21 cellular contexts compared by ENCODE assay signal in genomic region chr2:240896394-240896793, GRCh38. TPM values are rescaled to one million over a fixed set of nuclear protein-coding genes. Genes with fewer than 3 reads are reported as not detected.
DNase-seq lines count a peak whose midpoint lies in the region; ATAC-seq and TF ChIP-seq lines count a peak whose summit lies in the region.
"Had no signal": no experiment of that assay in that cellular context is flagged by ENCODE, and none has a peak within 500 bp of the region (broad histone marks: within the 10 kb centered on the region; RNA-seq: fewer than 3 reads in every experiment).

No MANE protein-coding gene starts in this region.

- H4K20me1 ChIP-seq in PC-3 (ENCODE audit: low read length) = no peaks in the 10 kb centered on the region

- intact Hi-C loops in PC-3 (cut with micrococcal nuclease) = no loop called here
- intact Hi-C loops in upper lobe of right lung (cut with DNase I) = no loop called here

- H3K4me3 ChIP-seq in PC-3 (ENCODE audit: low read length) (no peak overlapping the region), esophagus (ENCODE audit: low read depth in 1 of 2, low read length in 2 of 2) (peak overlapping the region; percentile 76 to 82), mesendoderm (ENCODE audit: low read length) (no peak overlapping the region), upper lobe of right lung (no peak overlapping the region)
- H3K4me3 ChIP-seq: GM12878, GM23248, SJSA1 had no signal

- H3F3A ChIP-seq in PC-3 (ENCODE audit: low read length, unreplicated experiment) = no peaks in the 10 kb centered on the region

- no peak overlapping the region for H2AK5ac ChIP-seq in mesendoderm (ENCODE audit: low read length)

- no peak overlapping the region for H2BK120ac ChIP-seq in mesendoderm (ENCODE audit: low read depth, low read length)

- no peak overlapping the region for H4K5ac ChIP-seq in mesendoderm (ENCODE audit: low read length)

- H3K27me3 Mint-ChIP-seq in glutamatergic neuron (ENCODE audit: unreplicated experiment) = peaks cover 2% of the 10 kb centered on the region

- peaks cover 3% of the 10 kb centered on the region for H3K9me3 Mint-ChIP-seq in glutamatergic neuron (ENCODE audit: unreplicated experiment)
- H3K9me3 Mint-ChIP-seq: CD8-positive, alpha-beta T cell had no signal

- H4K8ac ChIP-seq in mesendoderm (ENCODE audit: low read depth, low read length) = no peak overlapping the region

- H3K9me3 ChIP-seq in PC-3 (ENCODE audit: low read length) (no peaks in the 10 kb centered on the region), esophagus (ENCODE audit: control insufficient read depth in 2 of 2, insufficient read depth in 1 of 2, low read depth in 1 of 2, low read length in 1 of 2) (no peaks in the 10 kb centered on the region), upper lobe of right lung (no peaks in the 10 kb centered on the region)
- H3K9me3 ChIP-seq: SJSA1 had no signal

- H3K4me3 Mint-ChIP-seq in glutamatergic neuron (ENCODE audit: unreplicated experiment) = no peak overlapping the region
- H3K4me3 Mint-ChIP-seq: CD8-positive, alpha-beta T cell had no signal

- DNase-seq in PC-3 (no peak), mesendoderm (no peak), upper lobe of right lung (no peak), glutamatergic neuron (no peak)
- DNase-seq: GDM1, GM23248, HCEC 1CT, KBM-7, NCI-H1417 treated with DMSO at 0.1 percent for 48 hours, NCI-H1930, NCI-H748 treated with DMSO at 0.1 percent for 48 hours, OCI-M1 had no signal

- no peaks in the 10 kb centered on the region for H3K79me1 ChIP-seq in mesendoderm (ENCODE audit: low read length)

- POLR2A ChIA-PET in PC-3 (lab: Charles Lee; ENCODE audit: unreplicated experiment) = no interaction called here

- no peaks in the 10 kb centered on the region for H3K4me1 Mint-ChIP-seq in glutamatergic neuron (ENCODE audit: low read depth, unreplicated experiment)

- no peak for TF ChIP-seq CTCF in PC-3 (conservative IDR thresholded peaks at IDR 0.05; ENCODE audit: low read depth, low read length)
- TF ChIP-seq CTCF in upper lobe of right lung (IDR thresholded peaks at IDR 0.05) = no peak
- no peak for TF ChIP-seq CTCF in glutamatergic neuron (IDR thresholded peaks at IDR 0.05; ENCODE audit: partially characterized antibody, unreplicated experiment)

- no peak overlapping the region for H3K9ac ChIP-seq in PC-3 (ENCODE audit: low read length)
- H3K9ac ChIP-seq in mesendoderm (ENCODE audit: low read length) = no peak overlapping the region
- H3K9ac ChIP-seq: GM23248 had no signal

- BruUV-seq in PC-3 (replicated peaks; lab: Mats Ljungman, UMichigan) = no TSS peak

- H3K27ac Mint-ChIP-seq in glutamatergic neuron (ENCODE audit: unreplicated experiment) = no peak overlapping the region
- H3K27ac Mint-ChIP-seq: CD8-positive, alpha-beta T cell had no signal

- H3K27me3 ChIP-seq in PC-3 (ENCODE audit: low read length) (no peaks in the 10 kb centered on the region), esophagus (ENCODE audit: control insufficient read depth in 1 of 2, insufficient read depth in 2 of 2, low read length in 2 of 2) (no peaks in the 10 kb centered on the region), mesendoderm (ENCODE audit: insufficient read depth, low read length, poor library complexity) (no peaks in the 10 kb centered on the region), upper lobe of right lung (no peaks in the 10 kb centered on the region)
- H3K27me3 ChIP-seq: SJSA1 had no signal

- WGBS in esophagus, 2 donors = 40 to 50% methylated on average over 6 to 7 of the region's 7 CpGs
- WGBS in mesendoderm (ENCODE audit: extremely low coverage, insufficient coverage, low lambda C conversion rate) = no CpG with 5 or more reads among the region's 7 CpGs

- no peak overlapping the region for H2BK5ac ChIP-seq in mesendoderm (ENCODE audit: low read length)

- peak overlapping the region; percentile 17 for H3K4ac ChIP-seq in mesendoderm (ENCODE audit: low read depth, low read length)

- H3K18ac ChIP-seq in mesendoderm (ENCODE audit: low read length) = no peak overlapping the region

- H3K4me1 ChIP-seq in PC-3 (ENCODE audit: insufficient read depth, low read length) (peaks cover 20% of the 10 kb centered on the region), esophagus (ENCODE audit: control insufficient read depth in 2 of 2, insufficient read depth in 2 of 2, low read length in 1 of 2) (peaks cover 8 to 43% of the 10 kb centered on the region in 2 donors), mesendoderm (ENCODE audit: control insufficient read depth, low read depth, low read length) (no peaks in the 10 kb centered on the region), upper lobe of right lung (peaks cover 15% of the 10 kb centered on the region)

- 0 out of 2 replicates have a peak overlapping the region, but pooled peaks have one; percentile 42 for H3K4me2 ChIP-seq in PC-3 (ENCODE audit: low read length)
- H3K4me2 ChIP-seq in mesendoderm (ENCODE audit: low read length) = no peak overlapping the region

- H3K27ac ChIP-seq in PC-3 (ENCODE audit: low read length) = no peak overlapping the region
- peak overlapping the region; percentile 95 to 99 for H3K27ac ChIP-seq in esophagus (ENCODE audit: low read depth in 2 of 2, low read length in 1 of 2)
- no peak overlapping the region for H3K27ac ChIP-seq in mesendoderm (ENCODE audit: low read depth, low read length)
- H3K27ac ChIP-seq in upper lobe of right lung = peak overlapping the region; percentile 58
- H3K27ac ChIP-seq: GM23248, SJSA1 had no signal

- H2AFZ ChIP-seq in PC-3 (ENCODE audit: low read length) = no peak overlapping the region
- H2AFZ ChIP-seq: GM23248 had no signal

- H3K9me2 ChIP-seq in PC-3 (replicated peaks; ENCODE audit: low read length) = no peaks in the 10 kb centered on the region

- no peak overlapping the region for H2BK15ac ChIP-seq in mesendoderm (replicated peaks; ENCODE audit: low read depth)

- H3K36me3 ChIP-seq in PC-3 (ENCODE audit: low read depth, low read length) = no peaks in the 10 kb centered on the region
- H3K36me3 ChIP-seq in esophagus (ENCODE audit: control insufficient read depth in 2 of 2, insufficient read depth in 2 of 2, low read length in 1 of 2) = peaks cover 0 to 14% of the 10 kb centered on the region in 2 donors
- H3K36me3 ChIP-seq in mesendoderm (ENCODE audit: control insufficient read depth, insufficient read depth, low read length) = no peaks in the 10 kb centered on the region
- no peaks in the 10 kb centered on the region for H3K36me3 ChIP-seq in upper lobe of right lung
- H3K36me3 ChIP-seq: SJSA1 had no signal

- H3K56ac ChIP-seq in mesendoderm (ENCODE audit: low read length) = no peak overlapping the region

- no peak; the same call in 1 of the 2 replicates for ATAC-seq in PC-3
- ATAC-seq in upper lobe of right lung = no peak
- ATAC-seq in GM18858 (IDR thresholded peaks at IDR 0.05; ENCODE audit: unreplicated experiment) = no peak
- no peak for ATAC-seq in HG02678 (IDR thresholded peaks at IDR 0.05; ENCODE audit: unreplicated experiment)
- ATAC-seq: CD8-positive, alpha-beta T cell; GM12878 had no signal

- no peak overlapping the region for H3K23ac ChIP-seq in mesendoderm (ENCODE audit: low read length)

- H3K36me3 Mint-ChIP-seq in glutamatergic neuron (ENCODE audit: unreplicated experiment) = no peaks in the 10 kb centered on the region
- H3K36me3 Mint-ChIP-seq: CD8-positive, alpha-beta T cell had no signal

- H3K79me2 ChIP-seq in PC-3 (ENCODE audit: low read length) (no peaks in the 10 kb centered on the region), mesendoderm (ENCODE audit: control insufficient read depth, insufficient read depth, low read length) (no peaks in the 10 kb centered on the region)

- CTCF ChIA-PET in PC-3 (lab: Charles Lee) = no interaction called here

RNA-seq across cellular contexts. Expression of gene MAB21L4, which starts 0.4 kb away (rescaled TPM):
- 0.12 and 1.0 TPM in 2 replicates for total RNA-seq in PC-3 (2014; rRNA removed)
- polyA plus RNA-seq in esophagus = 100 to 1,000 TPM; 181 to 254 TPM
- polyA plus RNA-seq in mesendoderm (2013, experiment 1 of 2) = 1.7 TPM
- 2.0 TPM for polyA plus RNA-seq in mesendoderm (2013, experiment 2 of 2)
- total RNA-seq in upper lobe of right lung = 22.2 TPM
- total RNA-seq in glutamatergic neuron (ENCODE audit: unreplicated experiment) = not detected
- total RNA-seq: CD8-positive, alpha-beta T cell; GM12878; GM23248; NCI-H460 had no signal
- polyA plus RNA-seq: AG04450, BJ, GM23248 had no signal

RNA-seq across cellular contexts. Expression of gene CROCC2, which starts 9.7 kb away (rescaled TPM):
- total RNA-seq in PC-3 (2014; rRNA removed) (not detected in 2 replicates), upper lobe of right lung (0.26 TPM), glutamatergic neuron (ENCODE audit: unreplicated experiment) (not detected)
- under 1 TPM; 0.12 to 0.16 TPM for polyA plus RNA-seq in esophagus
- not detected for polyA plus RNA-seq in mesendoderm (2013, experiment 1 of 2)
- not detected for polyA plus RNA-seq in mesendoderm (2013, experiment 2 of 2)
- total RNA-seq: CD8-positive, alpha-beta T cell; GM12878; NCI-H460; SJSA1 had no signal
- polyA plus RNA-seq: AG04450, BJ, GM12878, GM23248 had no signal

RNA-seq across cellular contexts. Expression of gene AGXT, which starts 27.8 kb away (rescaled TPM):
- total RNA-seq in PC-3 (2014; rRNA removed) (not detected in 2 replicates), upper lobe of right lung (not detected), glutamatergic neuron (ENCODE audit: unreplicated experiment) (not detected)
- not detected for polyA plus RNA-seq in esophagus
- polyA plus RNA-seq in mesendoderm (2013, experiment 1 of 2) = not detected
- not detected for polyA plus RNA-seq in mesendoderm (2013, experiment 2 of 2)
- total RNA-seq: CD8-positive, alpha-beta T cell; GM23248; NCI-H460 had no signal
- polyA plus RNA-seq: AG04450, BJ, GM12878, GM23248 had no signal

Comparison
In these comparisons a context has a peak if more than half of its experiments do, and no peak if none do; other contexts are left out.
1. H3K27ac ChIP-seq: peak in esophagus (2 of 2) and upper lobe of right lung (single experiment); none in PC-3 (single experiment) and mesendoderm (single experiment).
2. H3K4me3 ChIP-seq: peak in esophagus (2 of 2); none in PC-3 (single experiment), mesendoderm (single experiment) and upper lobe of right lung (single experiment).
3. RNA of gene MAB21L4, which starts 0.4 kb away (total RNA-seq): 22.2 TPM in upper lobe of right lung (single experiment); 0.12 to 1.0 TPM in PC-3 and not detected in glutamatergic neuron (single experiment); every median in the first group is over 10 times any median in the second.